Comparison of ENCODE assay signal across 1 cellular context in genomic region chr17:36008998-36009665, GRCh38.
TF ChIP-seq lines count a peak whose summit lies in the region.

No MANE protein-coding gene starts in this region.

TF ChIP-seq in endothelial cell of umbilical vein, 7 proteins besides CTCF, POLR2A, EP300 and RAD21 (continued from another document):
- TF ChIP-seq MYC (IDR thresholded peaks at IDR 0.05; ENCODE audit: low read depth, low read length) (no peak), FOS (IDR thresholded peaks at IDR 0.05; ENCODE audit: borderline replicate concordance, insufficient read depth, low read length) (no peak), JUN (IDR thresholded peaks at IDR 0.05; ENCODE audit: borderline replicate concordance, insufficient read depth, insufficient read length, low read depth) (no peak), POLR2AphosphoS5 (IDR thresholded peaks at IDR 0.05; ENCODE audit: insufficient read depth, low read depth, low read length) (no peak), GATA2 (IDR thresholded peaks at IDR 0.05; ENCODE audit: insufficient read depth, insufficient read length, low read depth, low read length) (no peak)
- TF ChIP-seq, protein P1, sequence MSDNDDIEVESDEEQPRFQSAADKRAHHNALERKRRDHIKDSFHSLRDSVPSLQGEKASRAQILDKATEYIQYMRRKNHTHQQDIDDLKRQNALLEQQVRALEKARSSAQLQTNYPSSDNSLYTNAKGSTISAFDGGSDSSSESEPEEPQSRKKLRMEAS (IDR thresholded peaks at IDR 0.05; ENCODE audit: insufficient read depth, insufficient read length), result no peak
TF ChIP-seq in endothelial cell of umbilical vein: peak in this region for 0.
